In genomic region chr14:89509891-89510290, GRCh38 we compare ENCODE assay signal across 12 cellular contexts.
A peak's percentile ranks its signal among the peaks of the same experiment; 100 is the strongest.
DNase-seq lines count a peak whose midpoint lies in the region; ATAC-seq, FAIRE-seq and TF ChIP-seq lines count a peak whose summit lies in the region.
"Had no signal": no experiment of that assay in that cellular context is flagged by ENCODE, and none has a peak within 500 bp of the region (broad histone marks: within the 10 kb centered on the region; RNA-seq: fewer than 3 reads in every experiment).

No MANE protein-coding gene starts in this region.

- H3K4me3 ChIP-seq in astrocyte (ENCODE audit: insufficient read depth, low read depth, low read length) (no peak overlapping the region), testis (no peak overlapping the region), ascending aorta (no peak overlapping the region), coronary artery (no peak overlapping the region)
- H3K4me3 ChIP-seq: psoas muscle had no signal

- no peak for FAIRE-seq in astrocyte (lab: Jason Lieb, UNC)
- FAIRE-seq: endothelial cell of umbilical vein had no signal

- POLR2A ChIA-PET in naive thymus-derived CD8-positive, alpha-beta T cell (lab: Charles Lee): interaction anchor here (0.5 to 1.4 kb wide), 4 partner anchors 31 to 131 kb away, joined by 3 to 5 read pairs (median 3); no protein-coding TSS in a partner anchor

- peak overlapping the region in 2 of 3 donors; percentile 15 to 93 for H3K27ac Mint-ChIP-seq in IgD-negative memory B cell
- H3K27ac Mint-ChIP-seq in astrocyte (ENCODE audit: unreplicated experiment): peak overlapping the region; percentile 89
- H3K27ac Mint-ChIP-seq in naive thymus-derived CD8-positive, alpha-beta T cell: peak overlapping the region; percentile 89 to 98 (median 96)

- no peaks in the 10 kb centered on the region for H4K20me1 ChIP-seq in astrocyte (ENCODE audit: insufficient read depth, low read length)

- peak overlapping the region; percentile 55 for H3K4me2 ChIP-seq in astrocyte (ENCODE audit: low read length)

- peak overlapping the region; percentile 84 for H3K27ac ChIP-seq in astrocyte (ENCODE audit: low read depth, low read length)
- H3K27ac ChIP-seq in testis: no peak overlapping the region
- no peak overlapping the region for H3K27ac ChIP-seq in ascending aorta
- no peak overlapping the region for H3K27ac ChIP-seq in coronary artery
- H3K27ac ChIP-seq: psoas muscle had no signal

- no peak for TF ChIP-seq POLR2A in testis (IDR thresholded peaks at IDR 0.05)

- H3K27me3 Mint-ChIP-seq in IgD-negative memory B cell (no peaks in the 10 kb centered on the region), astrocyte (ENCODE audit: low read depth, unreplicated experiment) (no peaks in the 10 kb centered on the region)
- no peaks in the 10 kb centered on the region for H3K27me3 Mint-ChIP-seq in naive thymus-derived CD8-positive, alpha-beta T cell

- no peaks in the 10 kb centered on the region for H3K36me3 ChIP-seq in astrocyte (ENCODE audit: insufficient read depth, low read length)
- H3K36me3 ChIP-seq in testis (ENCODE audit: low read depth, missing control alignments): no peaks in the 10 kb centered on the region
- H3K36me3 ChIP-seq in ascending aorta: no peaks in the 10 kb centered on the region

- 89 to 94% methylated on average over 3 of the region's 3 CpGs for WGBS in testis, 2 donors

- no peak for TF ChIP-seq CTCF in astrocyte (IDR thresholded peaks at IDR 0.05; ENCODE audit: insufficient read depth, low read depth, low read length)
- no peak for TF ChIP-seq CTCF in testis (IDR thresholded peaks at IDR 0.05)
- TF ChIP-seq CTCF in ascending aorta (IDR thresholded peaks at IDR 0.05): no peak
- no peak for TF ChIP-seq CTCF in coronary artery (IDR thresholded peaks at IDR 0.05)

- intact Hi-C loops in testis (cut with DNase I; ENCODE audit: low total_unique reads): no loop called here
- intact Hi-C loops in ascending aorta (cut with DNase I): no loop called here

- peak overlapping the region in 3 of 4 donors; percentile 28 to 97 (median 93) for H3K4me3 Mint-ChIP-seq in IgD-negative memory B cell
- peak overlapping the region; percentile 57 for H3K4me3 Mint-ChIP-seq in astrocyte (ENCODE audit: unreplicated experiment)
- peak overlapping the region; percentile 69 to 89 (median 86) for H3K4me3 Mint-ChIP-seq in naive thymus-derived CD8-positive, alpha-beta T cell

- peaks cover 19 to 33% (median 25%) of the 10 kb centered on the region in 3 donors for H3K4me1 Mint-ChIP-seq in IgD-negative memory B cell
- H3K4me1 Mint-ChIP-seq in astrocyte (ENCODE audit: low read depth, unreplicated experiment): peaks cover 43% of the 10 kb centered on the region
- peaks cover 27 to 73% (median 65%) of the 10 kb centered on the region in 4 donors for H3K4me1 Mint-ChIP-seq in naive thymus-derived CD8-positive, alpha-beta T cell

- H3K79me2 ChIP-seq in astrocyte (ENCODE audit: insufficient read depth, low read length): peaks cover 13% of the 10 kb centered on the region

- H3K4me1 ChIP-seq in astrocyte (ENCODE audit: insufficient read depth, low read length) (peaks cover 39% of the 10 kb centered on the region), testis (no peaks in the 10 kb centered on the region), ascending aorta (no peaks in the 10 kb centered on the region)

- H3K9me3 ChIP-seq in astrocyte (ENCODE audit: insufficient read depth, low read depth, low read length) (no peaks in the 10 kb centered on the region), testis (no peaks in the 10 kb centered on the region), ascending aorta (no peaks in the 10 kb centered on the region)
- H3K9me3 ChIP-seq: psoas muscle had no signal

- H3K27me3 ChIP-seq in astrocyte (ENCODE audit: insufficient read depth, low read length) (no peaks in the 10 kb centered on the region), testis (no peaks in the 10 kb centered on the region), ascending aorta (no peaks in the 10 kb centered on the region)

- H3K9ac ChIP-seq in astrocyte (ENCODE audit: low read length): peak overlapping the region; percentile 63

- H2AFZ ChIP-seq in astrocyte (ENCODE audit: low read depth, low read length): peak overlapping the region; percentile 34

- H3K9me3 Mint-ChIP-seq in IgD-negative memory B cell (no peaks in the 10 kb centered on the region), astrocyte (ENCODE audit: unreplicated experiment) (no peaks in the 10 kb centered on the region)
- H3K9me3 Mint-ChIP-seq in naive thymus-derived CD8-positive, alpha-beta T cell: no peaks in the 10 kb centered on the region

- no peaks in the 10 kb centered on the region for H3K36me3 Mint-ChIP-seq in IgD-negative memory B cell
- peaks cover 16% of the 10 kb centered on the region for H3K36me3 Mint-ChIP-seq in astrocyte (ENCODE audit: low read depth, unreplicated experiment)
- H3K36me3 Mint-ChIP-seq in naive thymus-derived CD8-positive, alpha-beta T cell: peaks cover 0 to 7% (median 6%) of the 10 kb centered on the region in 3 donors

- ATAC-seq in naive thymus-derived CD8-positive, alpha-beta T cell: no peak

- DNase-seq in ELR (ENCODE audit: low read depth) (peak; percentile 73), astrocyte (ENCODE audit: low read depth) (peak; percentile 83), testis (no peak), ascending aorta (ENCODE audit: low spot score in 2 of 2) (no peak), coronary artery (ENCODE audit: low spot score) (no peak)
- DNase-seq in naive thymus-derived CD8-positive, alpha-beta T cell: no peak
- DNase-seq in activated CD8-positive, alpha-beta memory T cell treated with anti-CD3 and anti-CD28 coated beads, Interleukin-2, amount 50 U/mL, for 4 hours: no peak
- DNase-seq: left cardiac atrium, NCI-H446 treated with DMSO at 0.1 percent for 48 hours, psoas muscle had no signal

Comparison
In these comparisons a context has a peak if more than half of its experiments do, and no peak if none do; other contexts are left out.
1. DNase-seq: peak in ELR (single experiment) and astrocyte (single experiment); none in naive thymus-derived CD8-positive, alpha-beta T cell (0 of 10), testis (single experiment), activated CD8-positive, alpha-beta memory T cell treated with anti-CD3 and anti-CD28 coated beads, Interleukin-2, amount 50 U/mL, for 4 hours (single experiment), ascending aorta (0 of 2) and coronary artery (single experiment).
2. Peak in every context shown above with its lines, with median percentiles within 50 percentile points of each other: H3K27ac Mint-ChIP-seq and H3K4me3 Mint-ChIP-seq.